ENCODE assay signal across 2 cellular contexts in genomic region chrX:23705235-23705634, GRCh38.
TF ChIP-seq lines count a peak whose summit lies in the region.

No MANE protein-coding gene starts in this region.

TF ChIP-seq in A549, 52 proteins besides CTCF, POLR2A, EP300 and RAD21:
- TF ChIP-seq ESRRA (IDR thresholded peaks at IDR 0.05; ENCODE audit: borderline replicate concordance, low read length) (no peak), CHD2 (IDR thresholded peaks at IDR 0.05; ENCODE audit: low read length, partially characterized antibody) (no peak), RFX5 (IDR thresholded peaks at IDR 0.05) (no peak), ELK1 (IDR thresholded peaks at IDR 0.05; ENCODE audit: low read depth, low read length) (no peak), HMGXB4 (CRISPR knock-in tag; IDR thresholded peaks at IDR 0.05; ENCODE audit: borderline replicate concordance) (no peak), USF2 (IDR thresholded peaks at IDR 0.05) (no peak), REST (IDR thresholded peaks at IDR 0.05) (no peak), FOSB (CRISPR knock-in tag; IDR thresholded peaks at IDR 0.05) (no peak), E2F6 (IDR thresholded peaks at IDR 0.05; ENCODE audit: borderline replicate concordance, low read depth) (no peak), ZNF302 (CRISPR knock-in tag; IDR thresholded peaks at IDR 0.05) (no peak), TP53 (CRISPR knock-in tag; IDR thresholded peaks at IDR 0.05) (no peak), JUNB (IDR thresholded peaks at IDR 0.05) (no peak), ATOH8 (CRISPR knock-in tag; IDR thresholded peaks at IDR 0.05; ENCODE audit: low read depth) (no peak), KDM1A (IDR thresholded peaks at IDR 0.05; ENCODE audit: low read depth) (no peak), TFCP2L1 (CRISPR knock-in tag; IDR thresholded peaks at IDR 0.05) (no peak), HES2 (IDR thresholded peaks at IDR 0.05) (no peak)

TF ChIP-seq in endothelial cell of umbilical vein, 7 proteins besides CTCF, POLR2A, EP300 and RAD21:
- TF ChIP-seq POLR2AphosphoS5 (IDR thresholded peaks at IDR 0.05; ENCODE audit: insufficient read depth, low read depth, low read length) = no peak
- TF ChIP-seq EZH2 (IDR thresholded peaks at IDR 0.05; ENCODE audit: borderline replicate concordance, low read depth, low read length, severe bottlenecking) = no peak
